In the genomic region with DNA sequence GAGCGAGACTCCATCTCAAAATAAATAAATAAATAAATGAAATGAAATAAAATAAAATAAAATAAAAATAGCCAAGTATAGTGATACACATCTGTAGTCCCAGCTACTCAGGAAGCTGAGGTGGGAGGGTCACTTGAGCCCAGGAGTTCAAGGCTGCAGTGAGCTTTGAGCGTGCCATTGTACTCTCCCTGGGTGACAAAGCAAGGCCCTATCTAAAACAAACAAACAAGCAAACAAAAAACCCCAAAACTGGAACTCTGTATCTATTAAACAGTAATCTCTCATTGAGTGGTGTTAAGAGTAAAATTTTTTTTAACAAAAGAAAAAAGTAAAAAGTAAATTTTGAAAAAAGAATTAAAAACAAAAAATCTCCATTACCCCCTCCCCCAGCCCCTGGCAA, we compare ENCODE assay signal across 7 cellular contexts.
"Had no signal": no experiment of that assay in that cellular context is flagged by ENCODE, and none has a peak within 500 bp of the region (broad histone marks: within the 10 kb centered on the region; RNA-seq: fewer than 3 reads in every experiment).

No MANE protein-coding gene starts in this region.

- ATAC-seq: GM12878 had no signal

- FAIRE-seq: G401.6, GM12878, GM12891, GM12892, GM18507, GM19239 had no signal

- DNase-seq: GF-D8 had no signal

- H3K4me3 ChIP-seq: GM12878 had no signal
